In the genomic region with DNA sequence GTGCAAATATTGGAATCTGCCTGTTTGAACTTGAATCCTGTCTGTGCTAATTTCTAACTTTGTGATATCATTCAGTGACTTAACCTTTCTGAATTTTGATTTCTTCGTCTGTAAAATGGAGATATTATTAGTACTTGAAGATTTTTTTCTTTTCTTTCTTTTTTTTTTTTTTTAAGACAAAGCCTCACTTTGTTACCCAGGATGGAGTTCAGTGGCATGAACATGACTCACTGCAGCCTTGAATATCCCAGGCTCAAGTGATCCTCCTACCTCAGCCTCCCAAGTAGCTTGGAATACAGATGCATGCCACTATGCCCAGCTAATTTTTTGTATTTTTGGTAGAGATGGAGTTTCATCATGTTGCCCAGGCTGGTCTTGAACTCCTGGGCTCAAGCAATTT, we compare ENCODE assay signal across 19 cellular contexts. TPM values are rescaled to one million over a fixed set of nuclear protein-coding genes. Genes with fewer than 3 reads are reported as not detected.
A peak's percentile ranks its signal among the peaks of the same experiment; 100 is the strongest.
DNase-seq lines count a peak whose midpoint lies in the region; ATAC-seq, FAIRE-seq and TF ChIP-seq lines count a peak whose summit lies in the region.
"Had no signal": no experiment of that assay in that cellular context is flagged by ENCODE, and none has a peak within 500 bp of the region (broad histone marks: within the 10 kb centered on the region; RNA-seq: fewer than 3 reads in every experiment).

No MANE protein-coding gene starts in this region.

- FAIRE-seq in GM12892 (lab: Jason Lieb, UNC) (peak; percentile 27), kidney (lab: Jason Lieb, UNC) (no peak)
- FAIRE-seq: A549 had no signal

- no peak for TF ChIP-seq CTCF in kidney (IDR thresholded peaks at IDR 0.05; ENCODE audit: borderline replicate concordance, extremely low read depth, insufficient read depth)

- no peak overlapping the region for H3K9ac ChIP-seq in kidney (ENCODE audit: low read length in 2 of 2)

- H3K4me1 ChIP-seq in kidney (ENCODE audit: control insufficient read depth in 1 of 2, insufficient read depth in 1 of 2, low read depth in 1 of 2, low read length in 2 of 2): no peaks in the 10 kb centered on the region
- H3K4me1 ChIP-seq: A549, BE2C, Caco-2, Peyer's patch had no signal

- H3K4me3 Mint-ChIP-seq in activated naive CD8-positive, alpha-beta T cell: no peak overlapping the region
- no peak overlapping the region for H3K4me3 Mint-ChIP-seq in activated naive CD8-positive, alpha-beta T cell treated with anti-CD3 and anti-CD28 coated beads for 36 hours
- H3K4me3 Mint-ChIP-seq in immature natural killer cell: peak overlapping the region in 3 of 5 donors; percentile 16 to 73 (median 28)
- H3K4me3 Mint-ChIP-seq in stimulated activated memory B cell treated with anti-CD40 and anti-IgM and Interleukin-4, amounts not matched to agents 10 μg/mL and 1 μg/mL and 100 μg/mL, for 72 hours: no peak overlapping the region

- H3K4me1 Mint-ChIP-seq in activated naive CD8-positive, alpha-beta T cell (ENCODE audit: low read depth): peaks cover 59% of the 10 kb centered on the region
- H3K4me1 Mint-ChIP-seq in activated naive CD8-positive, alpha-beta T cell treated with anti-CD3 and anti-CD28 coated beads for 36 hours: peaks cover 48% of the 10 kb centered on the region
- peaks cover 52 to 63% of the 10 kb centered on the region in 2 donors for H3K4me1 Mint-ChIP-seq in immature natural killer cell
- H3K4me1 Mint-ChIP-seq in stimulated activated memory B cell treated with anti-CD40 and anti-IgM and Interleukin-4, amounts not matched to agents 10 μg/mL and 1 μg/mL and 100 μg/mL, for 72 hours: peaks cover 30% of the 10 kb centered on the region

- H3K9me3 Mint-ChIP-seq in activated naive CD8-positive, alpha-beta T cell (ENCODE audit: low read depth): no peaks in the 10 kb centered on the region
- H3K9me3 Mint-ChIP-seq in activated naive CD8-positive, alpha-beta T cell treated with anti-CD3 and anti-CD28 coated beads for 36 hours: peaks cover 2% of the 10 kb centered on the region
- no peaks in the 10 kb centered on the region for H3K9me3 Mint-ChIP-seq in immature natural killer cell
- no peaks in the 10 kb centered on the region for H3K9me3 Mint-ChIP-seq in stimulated activated memory B cell treated with anti-CD40 and anti-IgM and Interleukin-4, amounts not matched to agents 10 μg/mL and 1 μg/mL and 100 μg/mL, for 72 hours
- H3K9me3 Mint-ChIP-seq: IgD-negative memory B cell had no signal

- H3K27ac Mint-ChIP-seq in activated naive CD8-positive, alpha-beta T cell: peak overlapping the region; percentile 66
- H3K27ac Mint-ChIP-seq in activated naive CD8-positive, alpha-beta T cell treated with anti-CD3 and anti-CD28 coated beads for 36 hours: no peak overlapping the region
- H3K27ac Mint-ChIP-seq in immature natural killer cell: peak overlapping the region in 4 of 6 donors; percentile 13 to 79 (median 59)
- peak overlapping the region; percentile 78 for H3K27ac Mint-ChIP-seq in stimulated activated memory B cell treated with anti-CD40 and anti-IgM and Interleukin-4, amounts not matched to agents 10 μg/mL and 1 μg/mL and 100 μg/mL, for 72 hours

- H3K9me3 ChIP-seq in kidney (ENCODE audit: control insufficient read depth in 1 of 2, low read length in 2 of 2): no peaks in the 10 kb centered on the region
- H3K9me3 ChIP-seq: A549, BE2C, Caco-2, Peyer's patch had no signal

- peaks cover 19% of the 10 kb centered on the region for H3K36me3 Mint-ChIP-seq in activated naive CD8-positive, alpha-beta T cell
- peaks cover 46% of the 10 kb centered on the region for H3K36me3 Mint-ChIP-seq in activated naive CD8-positive, alpha-beta T cell treated with anti-CD3 and anti-CD28 coated beads for 36 hours
- H3K36me3 Mint-ChIP-seq in immature natural killer cell: peaks cover 7 to 19% (median 15%) of the 10 kb centered on the region in 3 donors
- H3K36me3 Mint-ChIP-seq in stimulated activated memory B cell treated with anti-CD40 and anti-IgM and Interleukin-4, amounts not matched to agents 10 μg/mL and 1 μg/mL and 100 μg/mL, for 72 hours: peaks cover 34% of the 10 kb centered on the region

- no peak for TF ChIP-seq POLR2A in GM12892 (IDR thresholded peaks at IDR 0.05; ENCODE audit: low read depth, low read length)

- intact Hi-C loops in head of caudate nucleus (cut with DNase I): no loop called here
- intact Hi-C loops in kidney (cut with DNase I): no loop called here

- no peaks in the 10 kb centered on the region for H3K27me3 Mint-ChIP-seq in activated naive CD8-positive, alpha-beta T cell
- no peaks in the 10 kb centered on the region for H3K27me3 Mint-ChIP-seq in activated naive CD8-positive, alpha-beta T cell treated with anti-CD3 and anti-CD28 coated beads for 36 hours
- H3K27me3 Mint-ChIP-seq in immature natural killer cell (ENCODE audit: low read depth in 3 of 3): peaks cover 0 to 5% (median 0%) of the 10 kb centered on the region in 3 donors
- no peaks in the 10 kb centered on the region for H3K27me3 Mint-ChIP-seq in stimulated activated memory B cell treated with anti-CD40 and anti-IgM and Interleukin-4, amounts not matched to agents 10 μg/mL and 1 μg/mL and 100 μg/mL, for 72 hours
- H3K27me3 Mint-ChIP-seq: IgD-negative memory B cell had no signal

- peaks cover 5 to 7% of the 10 kb centered on the region in 2 donors for H3K36me3 ChIP-seq in kidney (ENCODE audit: control insufficient read depth in 1 of 2, insufficient read depth in 2 of 2, low read length in 2 of 2)
- H3K36me3 ChIP-seq: BE2C had no signal

- no peak for ATAC-seq in stimulated activated memory B cell treated with anti-CD40 and anti-IgM and Interleukin-4, amounts not matched to agents 10 μg/mL and 1 μg/mL and 100 μg/mL, for 72 hours
- ATAC-seq: A549 had no signal

- no peak overlapping the region for H3K4me3 ChIP-seq in kidney (ENCODE audit: low read length in 2 of 2)
- H3K4me3 ChIP-seq: A549, Peyer's patch had no signal

- DNase-seq in activated naive CD8-positive, alpha-beta T cell treated with anti-CD3 and anti-CD28 coated beads for 36 hours: no peak
- no peak for DNase-seq in GM12892 (ENCODE audit: insufficient read length)
- no peak for DNase-seq in immature natural killer cell
- no peak for DNase-seq in head of caudate nucleus
- no peak for DNase-seq in kidney
- DNase-seq: BE2C, Caco-2, Karpas-422, NCI-H1694, NCI-H2081, NCI-H2171, NCI-H345, NCI-H524, NCI-H82, Peyer's patch had no signal

- H3K27ac ChIP-seq in kidney (ENCODE audit: low read depth in 2 of 2, low read length in 2 of 2): no peak overlapping the region
- H3K27ac ChIP-seq: A549, Peyer's patch had no signal

RNA-seq across cellular contexts. Expression of a gene that starts 28.3 kb away (rescaled TPM):
- 100 to 1,000 TPM; 480 to 482 TPM for total RNA-seq in activated naive CD8-positive, alpha-beta T cell treated with anti-CD3 and anti-CD28 coated beads for 36 hours
- polyA plus RNA-seq in GM12892 (2012; ENCODE audit: missing spikeins): 339 TPM
- 100 to 1,000 TPM; 501 to 732 (median 726) TPM for polyA plus RNA-seq in immature natural killer cell
- 265 TPM for total RNA-seq in kidney
- 69.3 TPM for polyA plus RNA-seq in kidney (ENCODE audit: insufficient read depth, low read depth, low replicate concordance)

Comparison
In these comparisons a context has a peak if more than half of its experiments do, and no peak if none do; other contexts are left out.
1. H3K4me3 Mint-ChIP-seq: peak in immature natural killer cell (3 of 5); none in activated naive CD8-positive, alpha-beta T cell (single experiment), activated naive CD8-positive, alpha-beta T cell treated with anti-CD3 and anti-CD28 coated beads for 36 hours (single experiment) and stimulated activated memory B cell treated with anti-CD40 and anti-IgM and Interleukin-4, amounts not matched to agents 10 μg/mL and 1 μg/mL and 100 μg/mL, for 72 hours (single experiment).